ENCODE assay signal across 8 cellular contexts in genomic region chr19:8320564-8321066, GRCh38. TPM values are rescaled to one million over a fixed set of nuclear protein-coding genes. Genes with fewer than 3 reads are reported as not detected.
DNase-seq lines count a peak whose midpoint lies in the region; ATAC-seq and TF ChIP-seq lines count a peak whose summit lies in the region.

No MANE protein-coding gene starts in this region.

- peak overlapping the region; percentile 91 for H3K27ac ChIP-seq in left ventricle myocardium inferior (replicated peaks)

- H3K27me3 Mint-ChIP-seq in activated T-cell treated with anti-CD3 and anti-CD28 coated beads, Interleukin-2, amount 50 U/mL, for 72 hours (ENCODE audit: low read depth): no peaks in the 10 kb centered on the region

- peak overlapping the region; percentile 79 for H3K4me3 ChIP-seq in left ventricle myocardium inferior
- peak overlapping the region; percentile 81 for H3K4me3 ChIP-seq in skeletal muscle satellite cell (ENCODE audit: low read length)

- ATAC-seq in GM18867 (IDR thresholded peaks at IDR 0.05; ENCODE audit: unreplicated experiment): peak; percentile 9
- ATAC-seq in HG03280 (IDR thresholded peaks at IDR 0.05; ENCODE audit: unreplicated experiment): peak; percentile 15
- peak; percentile 3 to 4 for ATAC-seq in activated T-cell treated with anti-CD3 and anti-CD28 coated beads, Interleukin-2, amount 50 U/mL, for 72 hours (replicated peaks in 1 of 2)
- ATAC-seq in HG02571 (IDR thresholded peaks at IDR 0.05; ENCODE audit: unreplicated experiment): no peak

- DNase-seq in activated T-cell treated with anti-CD3 and anti-CD28 coated beads, Interleukin-2, amount 50 U/mL, for 72 hours: peak in 1 of 2 donors; percentile 22
- no peak for DNase-seq in left ventricle myocardium inferior
- no peak for DNase-seq in HCEC 1CT
- no peak for DNase-seq in AG08396 (ENCODE audit: low spot score)

- H3K9me3 Mint-ChIP-seq in activated T-cell treated with anti-CD3 and anti-CD28 coated beads, Interleukin-2, amount 50 U/mL, for 72 hours: no peaks in the 10 kb centered on the region

- no peak for TF ChIP-seq CTCF in left ventricle myocardium inferior (IDR thresholded peaks at IDR 0.05; ENCODE audit: borderline replicate concordance)

- peak overlapping the region; percentile 91 for H3K4me2 ChIP-seq in skeletal muscle satellite cell (ENCODE audit: low read length)

- H3K4me1 ChIP-seq in left ventricle myocardium inferior: peaks cover 74% of the 10 kb centered on the region
- H3K4me1 ChIP-seq in skeletal muscle satellite cell (ENCODE audit: control insufficient read depth, insufficient read depth, low read length): peaks cover 26% of the 10 kb centered on the region

- peaks cover 9 to 16% of the 10 kb centered on the region in 2 donors for H3K36me3 Mint-ChIP-seq in activated T-cell treated with anti-CD3 and anti-CD28 coated beads, Interleukin-2, amount 50 U/mL, for 72 hours (ENCODE audit: insufficient read depth in 2 of 2)

- peak overlapping the region; percentile 98 for H3K27ac Mint-ChIP-seq in activated T-cell treated with anti-CD3 and anti-CD28 coated beads, Interleukin-2, amount 50 U/mL, for 72 hours

- H3K36me3 ChIP-seq in left ventricle myocardium inferior (peaks cover 29% of the 10 kb centered on the region), skeletal muscle satellite cell (ENCODE audit: insufficient read depth, low read length) (peaks cover 36% of the 10 kb centered on the region)

- intact Hi-C loops in left ventricle myocardium inferior (cut with micrococcal nuclease): no loop called here

- peak overlapping the region; percentile 96 for H3K9ac ChIP-seq in skeletal muscle satellite cell (ENCODE audit: low read depth, low read length)

- peak overlapping the region; percentile 98 to 100 for H3K4me3 Mint-ChIP-seq in activated T-cell treated with anti-CD3 and anti-CD28 coated beads, Interleukin-2, amount 50 U/mL, for 72 hours

- peaks cover 26% of the 10 kb centered on the region for H3K4me1 Mint-ChIP-seq in activated T-cell treated with anti-CD3 and anti-CD28 coated beads, Interleukin-2, amount 50 U/mL, for 72 hours (ENCODE audit: low read depth)

- no peaks in the 10 kb centered on the region for H3K27me3 ChIP-seq in left ventricle myocardium inferior (ENCODE audit: low read depth)
- H3K27me3 ChIP-seq in skeletal muscle satellite cell (ENCODE audit: control insufficient read depth, insufficient read depth, low read length): no peaks in the 10 kb centered on the region

- no peaks in the 10 kb centered on the region for H3K9me3 ChIP-seq in left ventricle myocardium inferior (replicated peaks)
- no peaks in the 10 kb centered on the region for H3K9me3 ChIP-seq in skeletal muscle satellite cell (replicated peaks; ENCODE audit: low read length)

RNA-seq across cellular contexts. Expression of gene NDUFA7, which starts 0.6 kb away (rescaled TPM):
- total RNA-seq in activated T-cell treated with anti-CD3 and anti-CD28 coated beads, Interleukin-2, amount 50 U/mL, for 72 hours: 10 to 100 TPM; 59.4 to 62.5 TPM
- 134 TPM for total RNA-seq in left ventricle myocardium inferior
- 35.0 and 44.6 TPM in 2 replicates for total RNA-seq in skeletal muscle satellite cell (2012; rRNA removed)

RNA-seq across cellular contexts. Expression of gene RPS28, which starts 0.7 kb away (rescaled TPM):
- 1,000 to 10,000 TPM; 2,463 to 2,605 TPM for total RNA-seq in activated T-cell treated with anti-CD3 and anti-CD28 coated beads, Interleukin-2, amount 50 U/mL, for 72 hours
- 967 TPM for total RNA-seq in left ventricle myocardium inferior
- 161 and 190 TPM in 2 replicates for total RNA-seq in skeletal muscle satellite cell (2012; rRNA removed)

RNA-seq across cellular contexts. Expression of gene CD320, which starts 12.5 kb away (rescaled TPM):
- total RNA-seq in activated T-cell treated with anti-CD3 and anti-CD28 coated beads, Interleukin-2, amount 50 U/mL, for 72 hours: 10 to 100 TPM; 32.0 to 38.9 TPM
- total RNA-seq in left ventricle myocardium inferior: 31.8 TPM
- total RNA-seq in skeletal muscle satellite cell (2012; rRNA removed): 52.0 and 56.5 TPM in 2 replicates

RNA-seq across cellular contexts. Expression of gene KANK3, which starts 22.4 kb away (rescaled TPM):
- total RNA-seq in activated T-cell treated with anti-CD3 and anti-CD28 coated beads, Interleukin-2, amount 50 U/mL, for 72 hours: 1 to 10 TPM in 1 of 2 donors, under 1 TPM in 1; 0.99 to 1.6 TPM
- 19.9 TPM for total RNA-seq in left ventricle myocardium inferior
- 0.22 and 0.51 TPM in 2 replicates for total RNA-seq in skeletal muscle satellite cell (2012; rRNA removed)

RNA-seq across cellular contexts. Expression of gene ANGPTL4, which starts 43.3 kb away (rescaled TPM):
- 1 to 10 TPM in 1 of 2 donors, under 1 TPM in 1; 0.89 to 5.0 TPM for total RNA-seq in activated T-cell treated with anti-CD3 and anti-CD28 coated beads, Interleukin-2, amount 50 U/mL, for 72 hours
- total RNA-seq in left ventricle myocardium inferior: 8.4 TPM
- total RNA-seq in skeletal muscle satellite cell (2012; rRNA removed): 60.3 and 159 TPM in 2 replicates
